ENCODE assay signal across 10 cellular contexts in genomic region chr1:63418101-63418500, GRCh38.
"Had no signal": no experiment of that assay in that cellular context is flagged by ENCODE, and none has a peak within 500 bp of the region (broad histone marks: within the 10 kb centered on the region; RNA-seq: fewer than 3 reads in every experiment).

No MANE protein-coding gene starts in this region.

- H3K27ac Mint-ChIP-seq: HFFc6 had no signal

- H3K9me3 ChIP-seq: HAP-1 had no signal

- H3K9me3 Mint-ChIP-seq: HFFc6 had no signal

- H3K4me3 Mint-ChIP-seq: HFFc6 had no signal

- FAIRE-seq: HTR-8/SVneo, K562 had no signal

- ATAC-seq: HCT116, K562 had no signal

- DNase-seq: GM23248, GOT3, H7, HFFc6, IMR-90, KG1 had no signal
